Comparison of ENCODE assay signal across 1 cellular context in the genomic region with DNA sequence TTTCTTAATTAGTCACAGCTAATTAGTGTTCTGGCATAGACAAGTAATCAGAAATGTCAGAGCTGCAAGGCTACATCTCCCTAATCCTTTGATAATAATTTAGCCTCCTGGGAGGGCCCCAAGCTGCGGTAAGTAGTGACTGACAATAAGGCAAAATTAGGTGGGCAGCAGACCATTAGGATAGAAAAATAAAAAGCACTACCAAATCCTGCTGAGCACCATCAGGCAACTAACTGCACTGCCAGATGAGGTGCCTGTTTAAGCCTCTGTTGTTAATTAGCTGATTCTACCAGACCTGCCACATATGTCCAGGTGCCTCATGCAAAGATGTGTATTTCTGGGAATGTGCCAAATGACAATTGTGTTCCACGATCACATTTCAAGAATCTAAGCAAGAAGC.
TF ChIP-seq lines count a peak whose summit lies in the region.

No MANE protein-coding gene starts in this region.

TF ChIP-seq in GM12878, 131 proteins besides CTCF, POLR2A, EP300 and RAD21 (continued from another document):
- TF ChIP-seq, protein P1, sequence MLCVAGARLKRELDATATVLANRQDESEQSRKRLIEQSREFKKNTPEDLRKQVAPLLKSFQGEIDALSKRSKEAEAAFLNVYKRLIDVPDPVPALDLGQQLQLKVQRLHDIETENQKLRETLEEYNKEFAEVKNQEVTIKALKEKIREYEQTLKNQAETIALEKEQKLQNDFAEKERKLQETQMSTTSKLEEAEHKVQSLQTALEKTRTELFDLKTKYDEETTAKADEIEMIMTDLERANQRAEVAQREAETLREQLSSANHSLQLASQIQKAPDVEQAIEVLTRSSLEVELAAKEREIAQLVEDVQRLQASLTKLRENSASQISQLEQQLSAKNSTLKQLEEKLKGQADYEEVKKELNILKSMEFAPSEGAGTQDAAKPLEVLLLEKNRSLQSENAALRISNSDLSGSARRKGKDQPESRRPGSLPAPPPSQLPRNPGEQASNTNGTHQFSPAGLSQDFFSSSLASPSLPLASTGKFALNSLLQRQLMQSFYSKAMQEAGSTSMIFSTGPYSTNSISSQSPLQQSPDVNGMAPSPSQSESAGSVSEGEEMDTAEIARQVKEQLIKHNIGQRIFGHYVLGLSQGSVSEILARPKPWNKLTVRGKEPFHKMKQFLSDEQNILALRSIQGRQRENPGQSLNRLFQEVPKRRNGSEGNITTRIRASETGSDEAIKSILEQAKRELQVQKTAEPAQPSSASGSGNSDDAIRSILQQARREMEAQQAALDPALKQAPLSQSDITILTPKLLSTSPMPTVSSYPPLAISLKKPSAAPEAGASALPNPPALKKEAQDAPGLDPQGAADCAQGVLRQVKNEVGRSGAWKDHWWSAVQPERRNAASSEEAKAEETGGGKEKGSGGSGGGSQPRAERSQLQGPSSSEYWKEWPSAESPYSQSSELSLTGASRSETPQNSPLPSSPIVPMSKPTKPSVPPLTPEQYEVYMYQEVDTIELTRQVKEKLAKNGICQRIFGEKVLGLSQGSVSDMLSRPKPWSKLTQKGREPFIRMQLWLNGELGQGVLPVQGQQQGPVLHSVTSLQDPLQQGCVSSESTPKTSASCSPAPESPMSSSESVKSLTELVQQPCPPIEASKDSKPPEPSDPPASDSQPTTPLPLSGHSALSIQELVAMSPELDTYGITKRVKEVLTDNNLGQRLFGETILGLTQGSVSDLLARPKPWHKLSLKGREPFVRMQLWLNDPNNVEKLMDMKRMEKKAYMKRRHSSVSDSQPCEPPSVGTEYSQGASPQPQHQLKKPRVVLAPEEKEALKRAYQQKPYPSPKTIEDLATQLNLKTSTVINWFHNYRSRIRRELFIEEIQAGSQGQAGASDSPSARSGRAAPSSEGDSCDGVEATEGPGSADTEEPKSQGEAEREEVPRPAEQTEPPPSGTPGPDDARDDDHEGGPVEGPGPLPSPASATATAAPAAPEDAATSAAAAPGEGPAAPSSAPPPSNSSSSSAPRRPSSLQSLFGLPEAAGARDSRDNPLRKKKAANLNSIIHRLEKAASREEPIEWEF (IDR thresholded peaks at IDR 0.05; ENCODE audit: insufficient replicate concordance, low read depth, low read length), result no peak
- peak; percentile 29; the same call in 1 of the 2 replicates for TF ChIP-seq MTA2 (IDR thresholded peaks at IDR 0.05; ENCODE audit: low read depth)
